8 cellular contexts compared by ENCODE assay signal in the genomic region with DNA sequence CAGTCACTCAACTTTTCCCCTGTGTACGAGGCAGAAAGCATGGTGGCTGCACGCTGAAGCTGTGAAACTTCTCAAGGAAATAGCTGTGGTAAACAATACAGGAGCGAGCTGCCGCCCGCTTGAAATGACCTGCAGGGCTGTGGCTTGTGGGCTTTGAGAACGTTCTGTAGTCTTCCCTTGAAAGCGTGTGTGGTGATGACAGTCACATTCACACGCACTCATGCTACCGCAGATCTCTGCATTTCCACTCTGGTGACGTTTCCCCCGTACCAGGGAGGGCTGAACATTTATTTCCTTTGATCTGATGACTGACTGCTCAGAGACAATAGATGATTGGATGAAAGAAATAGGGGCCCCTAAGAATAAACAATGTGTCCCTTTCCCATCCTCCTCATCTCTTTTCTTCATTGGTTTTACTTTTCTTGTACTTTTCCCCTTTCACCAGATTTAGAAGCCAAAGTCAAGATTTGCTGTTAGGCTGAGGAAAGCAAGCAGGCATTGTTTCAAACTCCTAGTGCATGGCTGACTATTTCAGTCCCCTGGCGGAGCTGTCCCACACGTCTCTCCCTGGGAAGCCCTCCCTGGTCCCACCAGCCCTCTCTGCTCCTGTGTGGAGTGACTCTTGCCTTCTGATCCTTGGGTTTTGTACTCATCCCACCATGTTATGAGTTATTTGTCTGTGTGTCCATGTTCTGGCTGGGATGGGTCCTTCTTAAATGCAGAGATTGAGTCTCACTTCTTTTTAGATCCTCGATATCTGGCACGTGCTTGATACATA. TPM values are rescaled to one million over a fixed set of nuclear protein-coding genes. Genes with fewer than 3 reads are reported as not detected.
DNase-seq lines count a peak whose midpoint lies in the region; ATAC-seq and TF ChIP-seq lines count a peak whose summit lies in the region.

No MANE protein-coding gene starts in this region.

- TF ChIP-seq POLR2A in right lobe of liver (IDR thresholded peaks at IDR 0.05) = no peak

- peak overlapping the region; percentile 10 to 47 (median 16) for H3K27ac ChIP-seq in right lobe of liver

- 48% methylated on average over 9 of the region's 15 CpGs for WGBS in right lobe of liver (ENCODE audit: insufficient coverage, low coverage, low lambda C conversion rate, missing lambda C conversion rate)

- BruUV-seq in MCF 10A (replicated peaks; lab: Mats Ljungman, UMichigan) = no TSS peak

- H3K4me1 ChIP-seq in right lobe of liver = peaks cover 0 to 4% (median 0%) of the 10 kb centered on the region in 4 donors

- no peaks in the 10 kb centered on the region for H3K27me3 Mint-ChIP-seq in MCF 10A (ENCODE audit: insufficient read depth, unreplicated experiment)

- no peak overlapping the region for H3K27ac Mint-ChIP-seq in MCF 10A (ENCODE audit: low read depth, unreplicated experiment)

- no peaks in the 10 kb centered on the region for H3K36me3 Mint-ChIP-seq in MCF 10A (ENCODE audit: insufficient read depth, unreplicated experiment)

- no peak for TF ChIP-seq CTCF in right lobe of liver (IDR thresholded peaks at IDR 0.05)
- no peak for TF ChIP-seq CTCF in MCF 10A (IDR thresholded peaks at IDR 0.05; ENCODE audit: unreplicated experiment)

- CTCF ChIA-PET in MCF 10A (lab: Yijun Ruan, JAX) = interaction anchor here (0.7 kb wide), 1 partner anchor 9 kb away, joined by 6 read pairs; no protein-coding TSS in a partner anchor

- POLR2A ChIA-PET in MCF 10A (lab: Yijun Ruan, JAX) = interaction anchor here (0.6 kb wide), 2 partner anchors 24 to 32 kb away, joined by 3 read pairs; no protein-coding TSS in a partner anchor

- no peak overlapping the region for H3K4me3 ChIP-seq in right lobe of liver

- no peaks in the 10 kb centered on the region for H3K27me3 ChIP-seq in right lobe of liver

- no peak overlapping the region for H3K4me3 Mint-ChIP-seq in MCF 10A (ENCODE audit: unreplicated experiment)

- DNase-seq in NK-92 treated with Interleukin-12 subunit alpha and Interleukin-12 subunit beta, amount 100 ng/mL, for 24 hours (lab: John Stamatoyannopoulos, UW) = peak; percentile 88
- peak; percentile 22 for DNase-seq in activated gamma-delta T cell (lab: John Stamatoyannopoulos, UW)
- peak in 1 of 3 donors; percentile 46 for DNase-seq in right lobe of liver
- DNase-seq in stimulated activated CD8-positive, alpha-beta memory T cell treated with anti-CD3 and anti-CD28 coated beads, Interleukin-15, amount 100 ng/mL, for 48 hours (ENCODE audit: low read depth in 2 of 2) = peak; percentile 82 to 88
- DNase-seq in NCI-H1417 (lab: John Stamatoyannopoulos, UW) = no peak
- DNase-seq in MCF 10A (ENCODE audit: unreplicated experiment) = no peak
- DNase-seq in NCI-H226 = no peak

- H3K36me3 ChIP-seq in right lobe of liver = no peaks in the 10 kb centered on the region

- ATAC-seq in GM21529 (IDR thresholded peaks at IDR 0.05; ENCODE audit: unreplicated experiment) (peak; percentile 54), right lobe of liver (peak; percentile 22 to 70 (median 52))

- no peaks in the 10 kb centered on the region for H3K9me3 Mint-ChIP-seq in MCF 10A (ENCODE audit: unreplicated experiment)

- H3K9me3 ChIP-seq in right lobe of liver = no peaks in the 10 kb centered on the region

- H3K4me1 Mint-ChIP-seq in MCF 10A (ENCODE audit: insufficient read depth, unreplicated experiment) = peaks cover 21% of the 10 kb centered on the region

- intact Hi-C loops in right lobe of liver (cut with DNase I) = no loop called here
- intact Hi-C loops in MCF 10A (cut with micrococcal nuclease) = no loop called here

RNA-seq across cellular contexts. Expression of gene SYTL3, which starts 3.9 kb away (rescaled TPM):
- 1 to 10 TPM in 4 of 6 experiments, under 1 TPM in 2; 0.66 to 1.7 (median 1.0) TPM for total RNA-seq in right lobe of liver
- 0.65 and 0.83 TPM in 2 replicates for total RNA-seq in MCF 10A (2022)

RNA-seq across cellular contexts. Expression of gene DYNLT1, which starts 9.2 kb away (rescaled TPM):
- total RNA-seq in right lobe of liver = 10 to 100 TPM; 31.5 to 69.5 (median 40.0) TPM
- total RNA-seq in MCF 10A (2022) = 122 and 156 TPM in 2 replicates

Comparison
In these comparisons a context has a peak if more than half of its experiments do, and no peak if none do; other contexts are left out.
1. DNase-seq: peak in NK-92 treated with Interleukin-12 subunit alpha and Interleukin-12 subunit beta, amount 100 ng/mL, for 24 hours (single experiment), activated gamma-delta T cell (single experiment) and stimulated activated CD8-positive, alpha-beta memory T cell treated with anti-CD3 and anti-CD28 coated beads, Interleukin-15, amount 100 ng/mL, for 48 hours (2 of 2); none in NCI-H1417 (0 of 3), MCF 10A (single experiment) and NCI-H226 (single experiment).